In genomic region chr15:61917457-61917856, GRCh38 we compare ENCODE assay signal across 27 cellular contexts.
"Had no signal": no experiment of that assay in that cellular context is flagged by ENCODE, and none has a peak within 500 bp of the region (broad histone marks: within the 10 kb centered on the region; RNA-seq: fewer than 3 reads in every experiment).

No MANE protein-coding gene starts in this region.

- ATAC-seq: activated CD4-positive, alpha-beta T cell treated with anti-CD3 and anti-CD28 coated beads for 36 hours; activated CD4-positive, CD25-positive, alpha-beta regulatory T cell treated with anti-CD3 and anti-CD28 coated beads, Interleukin-2, amount 50 U/mL, for 24 hours; activated naive CD8-positive, alpha-beta T cell treated with anti-CD3 and anti-CD28 coated beads, Interleukin-2, amount 50 U/mL, for 24 hours; activated T-cell treated with anti-CD3 and anti-CD28 coated beads, Interleukin-2, amount 50 U/mL, for 4 hours; WTC11 had no signal

- H3K4me2 ChIP-seq: PC-9 had no signal

- DNase-seq: activated CD4-positive, alpha-beta T cell treated with anti-CD3 and anti-CD28 coated beads for 36 hours; activated CD4-positive, alpha-beta T cell treated with anti-CD3 and anti-CD28 coated beads, Interleukin-2, amount 10 ng/mL, durations not matched to agents 7 days and 5 days; activated CD4-positive, alpha-beta T cell treated with anti-CD3 and anti-CD28 coated beads, Interleukin-2, amount 50 U/mL, for 48 hours; activated CD8-positive, alpha-beta memory T cell treated with anti-CD3 and anti-CD28 coated beads, Interleukin-2, amount 50 U/mL, for 4 hours; activated gamma-delta T cell treated with Interleukin-2 at 50 U/mL for 16 hours; activated naive CD4-positive, alpha-beta T cell treated with anti-CD3 and anti-CD28 coated beads, Interleukin-2, amount 10 ng/mL, durations not matched to agents 7 days and 5 days; activated naive CD8-positive, alpha-beta T cell treated with anti-CD3 and anti-CD28 coated beads, Interleukin-2, amount 50 U/mL, for 24 hours; activated T-cell treated with anti-CD3 and anti-CD28 coated beads for 4 hours; activated T-cell treated with anti-CD3 and anti-CD28 coated beads, Interleukin-2, amount 50 U/mL, for 4 hours; anterior cingulate cortex; central memory CD4-positive, alpha-beta T cell; NCI-H1092 treated with DMSO at 0.1 percent for 48 hours; NCI-H1417; NCI-H146; NCI-H187 treated with DMSO at 0.1 percent for 48 hours; NCI-H2081; NCI-H226; NCI-H446 treated with DMSO at 0.1 percent for 48 hours; NCI-H524; PC-9; Right ventricle myocardium superior; SW 1271; T-helper 1 cell; T1000 had no signal

- H3K27ac ChIP-seq: PC-9 had no signal

- H2AFZ ChIP-seq: PC-9 had no signal

- FAIRE-seq: RCC 7860 had no signal

- H3K4me3 ChIP-seq: PC-9 had no signal
